In genomic region chr18:21857871-21858270, GRCh38 we compare ENCODE assay signal across 23 cellular contexts.
DNase-seq lines count a peak whose midpoint lies in the region; ATAC-seq and TF ChIP-seq lines count a peak whose summit lies in the region.
"Had no signal": no experiment of that assay in that cellular context is flagged by ENCODE, and none has a peak within 500 bp of the region (broad histone marks: within the 10 kb centered on the region; RNA-seq: fewer than 3 reads in every experiment).

No MANE protein-coding gene starts in this region.

- H3K27ac ChIP-seq in right atrium auricular region, result no peak overlapping the region
- no peak overlapping the region for H3K27ac ChIP-seq in psoas muscle
- H3K27ac ChIP-seq: heart left ventricle, Peyer's patch, SJSA1, upper lobe of right lung had no signal

- DNase-seq in GM10266 (ENCODE audit: extremely low spot score) (peak; percentile 9), germinal center (ENCODE audit: low spot score) (peak; percentile 23), AG08396 (ENCODE audit: low spot score) (no peak), mesenteric fat pad (ENCODE audit: low spot score) (no peak), right atrium auricular region (ENCODE audit: low spot score) (no peak), psoas muscle (no peak)
- DNase-seq: activated CD4-positive, alpha-beta T cell treated with anti-CD3 and anti-CD28 coated beads for 48 hours; CD4-positive, CD25-positive, alpha-beta regulatory T cell; central memory CD4-positive, alpha-beta T cell; DMS 273 treated with DMSO at 0.1 percent for 48 hours; heart left ventricle; left cardiac atrium; mesendoderm; naive thymus-derived CD8-positive, alpha-beta T cell; NCI-H2081 treated with DMSO at 0.1 percent for 48 hours; NCI-H446 treated with DMSO at 0.1 percent for 48 hours; Peyer's patch; stimulated activated CD4-positive, alpha-beta T cell treated with anti-CD3 and anti-CD28 coated beads, Interleukin-12 subunit alpha, Interleukin-12 subunit beta, amount 100 ng/mL, for 4 hours; T-helper 17 cell; upper lobe of right lung had no signal

- ATAC-seq in GM18868 (IDR thresholded peaks at IDR 0.05; ENCODE audit: unreplicated experiment) (peak; percentile 55), HG03159 (IDR thresholded peaks at IDR 0.05; ENCODE audit: unreplicated experiment) (peak; percentile 46), psoas muscle (no peak)
- ATAC-seq: heart left ventricle; left cardiac atrium; naive thymus-derived CD8-positive, alpha-beta T cell; T-helper 17 cell; upper lobe of right lung had no signal

- H3K4me1 ChIP-seq in right atrium auricular region (no peaks in the 10 kb centered on the region), psoas muscle (no peaks in the 10 kb centered on the region)
- H3K4me1 ChIP-seq: Peyer's patch, SJSA1 had no signal

- no peaks in the 10 kb centered on the region for H3K9me3 ChIP-seq in right atrium auricular region
- no peaks in the 10 kb centered on the region for H3K9me3 ChIP-seq in psoas muscle
- H3K9me3 ChIP-seq: heart left ventricle, Peyer's patch, SJSA1, upper lobe of right lung had no signal

- H3K36me3 ChIP-seq in right atrium auricular region (peaks cover 38% of the 10 kb centered on the region), psoas muscle (ENCODE audit: insufficient read depth in 1 of 2, low read depth in 1 of 2) (peaks cover 0 to 60% of the 10 kb centered on the region in 2 donors)

- WGBS in psoas muscle, 3 donors, result 85 to 87% (median 85%) methylated on average over 3 of the region's 3 CpGs

- no peak for TF ChIP-seq CTCF in GM10266 (IDR thresholded peaks at IDR 0.05; ENCODE audit: control insufficient read depth, insufficient read depth, low read depth, missing control alignments)
- TF ChIP-seq CTCF in right atrium auricular region (IDR thresholded peaks at IDR 0.05), result no peak
- TF ChIP-seq CTCF in psoas muscle (IDR thresholded peaks at IDR 0.05), result no peak

- H3K4me3 ChIP-seq in right atrium auricular region (no peak overlapping the region), psoas muscle (no peak overlapping the region)
- H3K4me3 ChIP-seq: heart left ventricle, Peyer's patch, SJSA1, upper lobe of right lung had no signal

- H3K27me3 ChIP-seq in right atrium auricular region, result no peaks in the 10 kb centered on the region
- H3K27me3 ChIP-seq in psoas muscle (ENCODE audit: insufficient read depth in 3 of 3, low read length in 2 of 3), result no peaks in the 10 kb centered on the region
- H3K27me3 ChIP-seq: heart left ventricle, Peyer's patch, SJSA1, upper lobe of right lung had no signal

- intact Hi-C loops in psoas muscle (cut with DNase I), result loop anchor here in 1 of 2 donors (10.0 kb wide), 1 partner anchor 253 kb away; the partner anchor contains the start of gene ESCO1

Comparison
In these comparisons a context has a peak if more than half of its experiments do, and no peak if none do; other contexts are left out.
1. DNase-seq: peak in GM10266 (single experiment) and germinal center (single experiment); none in AG08396 (single experiment), mesenteric fat pad (single experiment), right atrium auricular region (single experiment) and psoas muscle (0 of 2).
2. ATAC-seq: peak in GM18868 (single experiment) and HG03159 (single experiment); none in psoas muscle (0 of 4).